ENCODE assay signal across 18 cellular contexts in genomic region chr4:60683953-60684352, GRCh38.
DNase-seq lines count a peak whose midpoint lies in the region; ATAC-seq and TF ChIP-seq lines count a peak whose summit lies in the region.
"Had no signal": no experiment of that assay in that cellular context is flagged by ENCODE, and none has a peak within 500 bp of the region (broad histone marks: within the 10 kb centered on the region; RNA-seq: fewer than 3 reads in every experiment).

No MANE protein-coding gene starts in this region.

- H3K4me3 Mint-ChIP-seq in endothelial cell (ENCODE audit: unreplicated experiment), result no peak overlapping the region
- H3K4me3 Mint-ChIP-seq: activated naive CD4-positive, alpha-beta T cell treated with anti-CD3 and anti-CD28 coated beads, Interleukin-2, amount 50 U/mL, for 24 hours; CD8-positive, alpha-beta memory T cell; T-helper 1 cell treated with Interleukin-12 subunit alpha and Interleukin-12 subunit beta and Interleukin-4 antibody, amounts not matched to agents 30 μg/mL and 1 μg/mL, for 36 hours had no signal

- H3K36me3 ChIP-seq in thoracic aorta, result no peaks in the 10 kb centered on the region

- TF ChIP-seq CTCF in WI38 (IDR thresholded peaks at IDR 0.05; ENCODE audit: low read depth, low read length) (no peak), fibroblast of mammary gland (conservative IDR thresholded peaks at IDR 0.05; ENCODE audit: control insufficient read depth, insufficient read depth, low read depth, low read length) (no peak), thoracic aorta (IDR thresholded peaks at IDR 0.05) (no peak), endothelial cell (IDR thresholded peaks at IDR 0.05; ENCODE audit: unreplicated experiment) (no peak)

- H3K9me3 ChIP-seq in thoracic aorta, result no peaks in the 10 kb centered on the region

- peaks cover 3% of the 10 kb centered on the region for H3K27me3 Mint-ChIP-seq in endothelial cell (ENCODE audit: unreplicated experiment)
- H3K27me3 Mint-ChIP-seq: activated naive CD4-positive, alpha-beta T cell treated with anti-CD3 and anti-CD28 coated beads, Interleukin-2, amount 50 U/mL, for 24 hours; CD8-positive, alpha-beta memory T cell had no signal

- H3K27ac Mint-ChIP-seq in endothelial cell (ENCODE audit: unreplicated experiment), result no peak overlapping the region
- H3K27ac Mint-ChIP-seq: activated naive CD4-positive, alpha-beta T cell treated with anti-CD3 and anti-CD28 coated beads, Interleukin-2, amount 50 U/mL, for 24 hours; CD8-positive, alpha-beta memory T cell; T-helper 1 cell treated with Interleukin-12 subunit alpha and Interleukin-12 subunit beta and Interleukin-4 antibody, amounts not matched to agents 30 μg/mL and 1 μg/mL, for 36 hours had no signal

- ATAC-seq in thoracic aorta (ENCODE audit: insufficient number of reproducible peaks, low FRiP score, low read depth) (peak; percentile 99), esophagus mucosa (no peak)
- ATAC-seq: left ventricle myocardium superior had no signal

- H3K9me3 Mint-ChIP-seq in endothelial cell (ENCODE audit: unreplicated experiment), result no peaks in the 10 kb centered on the region
- H3K9me3 Mint-ChIP-seq: T-helper 1 cell treated with Interleukin-12 subunit alpha and Interleukin-12 subunit beta and Interleukin-4 antibody, amounts not matched to agents 30 μg/mL and 1 μg/mL, for 36 hours had no signal

- no peaks in the 10 kb centered on the region for H3K4me1 Mint-ChIP-seq in endothelial cell (ENCODE audit: unreplicated experiment)
- H3K4me1 Mint-ChIP-seq: activated naive CD4-positive, alpha-beta T cell treated with anti-CD3 and anti-CD28 coated beads, Interleukin-2, amount 50 U/mL, for 24 hours; CD8-positive, alpha-beta memory T cell had no signal

- H3K27me3 ChIP-seq in thoracic aorta (replicated peaks; ENCODE audit: insufficient read depth), result no peaks in the 10 kb centered on the region

- no peaks in the 10 kb centered on the region for H3K36me3 Mint-ChIP-seq in endothelial cell (ENCODE audit: low read depth, unreplicated experiment)
- H3K36me3 Mint-ChIP-seq: activated naive CD4-positive, alpha-beta T cell treated with anti-CD3 and anti-CD28 coated beads, Interleukin-2, amount 50 U/mL, for 24 hours; CD8-positive, alpha-beta memory T cell had no signal

- peak; percentile 68 for DNase-seq in GM04504 (ENCODE audit: low read depth)
- DNase-seq in fibroblast of mammary gland (ENCODE audit: low read depth), result peak; percentile 70
- peak; percentile 6 for DNase-seq in thoracic aorta (ENCODE audit: low spot score)
- DNase-seq in hippocampal formation (lab: John Stamatoyannopoulos, UW), result no peak
- no peak for DNase-seq in endothelial cell (ENCODE audit: low spot score)
- DNase-seq in H4 (ENCODE audit: low spot score), result no peak
- DNase-seq: activated CD4-positive, alpha-beta T cell treated with anti-CD3 and anti-CD28 coated beads for 1 hour; activated CD8-positive, alpha-beta memory T cell treated with anti-CD3 and anti-CD28 coated beads, Interleukin-2, amount 50 U/mL, for 4 hours; CD8-positive, alpha-beta memory T cell; erythroblast; left ventricle myocardium superior; NCI-H2029; NCI-H774; substantia nigra had no signal

- H3K4me1 ChIP-seq in thoracic aorta (ENCODE audit: control insufficient read depth in 1 of 2, low read depth in 2 of 2), result peaks cover 19 to 31% of the 10 kb centered on the region in 2 donors

- peak overlapping the region in 1 of 2 donors; percentile 78 for H3K27ac ChIP-seq in thoracic aorta

- H3K4me3 ChIP-seq in WI38 (ENCODE audit: low read depth, low read length) (peak overlapping the region; percentile 44), fibroblast of mammary gland (ENCODE audit: control insufficient read depth, low read depth, low read length) (no peak overlapping the region), thoracic aorta (peak overlapping the region; percentile 34)

Comparison
In these comparisons a context has a peak if more than half of its experiments do, and no peak if none do; other contexts are left out.
1. DNase-seq: peak in GM04504 (single experiment), fibroblast of mammary gland (single experiment) and thoracic aorta (single experiment); none in hippocampal formation (0 of 2), endothelial cell (single experiment) and H4 (single experiment).